In the genomic region with DNA sequence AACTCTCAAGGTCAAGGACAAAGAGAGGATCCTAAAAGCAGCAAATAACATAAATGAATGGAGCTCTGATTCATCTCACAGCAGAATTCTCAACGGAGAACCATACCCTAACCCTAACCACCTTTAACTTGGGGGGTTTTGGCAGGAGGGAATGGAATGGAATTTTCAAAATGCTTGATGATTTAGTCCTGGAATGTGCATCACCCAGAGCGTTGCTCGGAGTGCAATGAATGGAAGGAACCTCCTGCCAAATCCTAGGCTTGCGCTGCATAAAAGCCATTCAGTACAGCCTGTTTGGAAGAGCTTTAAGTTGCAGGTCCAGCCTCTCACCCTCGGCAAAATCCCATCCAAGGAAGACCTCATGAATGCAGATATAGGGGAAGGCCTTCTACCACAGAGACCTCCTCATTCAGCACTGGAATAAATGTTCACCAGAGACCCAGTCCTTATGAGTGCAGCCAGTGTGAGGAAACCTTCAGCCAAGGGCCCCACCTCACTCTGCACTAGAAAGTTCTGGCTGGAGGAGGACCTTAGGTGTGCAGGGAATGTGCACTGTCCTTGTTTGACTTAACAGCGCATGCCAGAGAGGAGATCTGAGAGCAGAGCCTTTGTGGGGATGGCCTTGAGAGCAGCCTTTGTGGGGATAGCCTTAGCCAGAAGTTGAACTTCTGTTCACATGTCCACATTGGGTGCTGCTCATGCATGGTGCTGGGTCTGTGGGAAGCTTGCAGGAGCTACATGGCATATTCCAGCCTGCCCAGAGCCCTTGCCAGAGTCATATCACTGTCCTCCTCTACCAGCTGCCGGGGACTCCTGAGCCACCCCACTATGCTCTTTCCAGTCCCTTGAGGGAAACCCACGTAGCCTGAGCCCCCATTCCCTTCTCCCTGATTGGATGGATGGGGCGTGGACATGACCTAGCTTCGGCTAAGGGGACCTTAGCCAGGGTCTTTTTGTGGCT, we compare ENCODE assay signal across 1 cellular context.
TF ChIP-seq lines count a peak whose summit lies in the region.

No MANE protein-coding gene starts in this region.

TF ChIP-seq in HepG2, 621 proteins besides CTCF, POLR2A, EP300 and RAD21 (continued from another document and continues in another):
- TF ChIP-seq, protein P1, sequence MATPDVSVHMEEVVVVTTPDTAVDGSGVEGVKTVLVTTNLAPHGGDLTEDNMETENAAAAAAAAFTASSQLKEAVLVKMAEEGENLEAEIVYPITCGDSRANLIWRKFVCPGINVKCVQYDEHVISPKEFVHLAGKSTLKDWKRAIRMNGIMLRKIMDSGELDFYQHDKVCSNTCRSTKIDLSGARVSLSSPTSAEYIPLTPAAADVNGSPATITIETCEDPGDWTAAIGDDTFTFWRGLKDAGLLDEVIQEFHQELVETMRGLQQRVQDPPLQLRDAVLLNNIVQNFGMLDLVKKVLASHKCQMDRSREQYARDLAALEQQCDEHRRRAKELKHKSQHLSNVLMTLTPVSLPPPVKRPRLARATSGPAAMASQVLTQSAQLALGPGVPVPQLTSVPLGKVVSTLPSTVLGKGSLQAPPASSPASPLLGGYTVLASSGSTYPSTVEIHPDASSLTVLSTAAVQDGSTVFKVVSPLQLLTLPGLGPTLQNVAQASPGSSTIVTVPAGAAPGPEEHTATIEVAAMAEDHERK (CRISPR knock-in tag; IDR thresholded peaks at IDR 0.05; ENCODE audit: low read depth) = 0 out of 2 replicates have a peak, but pooled peaks have one; percentile 39
- TF ChIP-seq TAF1 (CRISPR knock-in tag; IDR thresholded peaks at IDR 0.05) = peak; percentile 31; the same call in 1 of the 2 replicates
- TF ChIP-seq, protein P2, sequence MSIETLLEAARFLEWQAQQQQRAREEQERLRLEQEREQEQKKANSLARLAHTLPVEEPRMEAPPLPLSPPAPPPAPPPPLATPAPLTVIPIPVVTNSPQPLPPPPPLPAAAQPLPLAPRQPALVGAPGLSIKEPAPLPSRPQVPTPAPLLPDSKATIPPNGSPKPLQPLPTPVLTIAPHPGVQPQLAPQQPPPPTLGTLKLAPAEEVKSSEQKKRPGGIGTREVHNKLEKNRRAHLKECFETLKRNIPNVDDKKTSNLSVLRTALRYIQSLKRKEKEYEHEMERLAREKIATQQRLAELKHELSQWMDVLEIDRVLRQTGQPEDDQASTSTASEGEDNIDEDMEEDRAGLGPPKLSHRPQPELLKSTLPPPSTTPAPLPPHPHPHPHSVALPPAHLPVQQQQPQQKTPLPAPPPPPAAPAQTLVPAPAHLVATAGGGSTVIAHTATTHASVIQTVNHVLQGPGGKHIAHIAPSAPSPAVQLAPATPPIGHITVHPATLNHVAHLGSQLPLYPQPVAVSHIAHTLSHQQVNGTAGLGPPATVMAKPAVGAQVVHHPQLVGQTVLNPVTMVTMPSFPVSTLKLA (IDR thresholded peaks at IDR 0.05) = 0 out of 2 replicates have a peak, but pooled peaks have one; percentile 24
- TF ChIP-seq ZNF577 (CRISPR knock-in tag; IDR thresholded peaks at IDR 0.05; ENCODE audit: borderline replicate concordance, low read depth) = no peak
- no peak for TF ChIP-seq ZNF24 (IDR thresholded peaks at IDR 0.05)
- no peak for TF ChIP-seq PAX8 (CRISPR knock-in tag; IDR thresholded peaks at IDR 0.05; ENCODE audit: borderline replicate concordance)
- TF ChIP-seq SMAD9 (CRISPR knock-in tag; IDR thresholded peaks at IDR 0.05) = no peak
- TF ChIP-seq FOXP1 (IDR thresholded peaks at IDR 0.05) = no peak
- TF ChIP-seq FOXP1 (CRISPR knock-in tag; IDR thresholded peaks at IDR 0.05) = peak; percentile 44; the same call in 1 of the 2 replicates
- no peak for TF ChIP-seq ZNF296 (CRISPR knock-in tag; conservative IDR thresholded peaks at IDR 0.05)
- TF ChIP-seq, protein P3, sequence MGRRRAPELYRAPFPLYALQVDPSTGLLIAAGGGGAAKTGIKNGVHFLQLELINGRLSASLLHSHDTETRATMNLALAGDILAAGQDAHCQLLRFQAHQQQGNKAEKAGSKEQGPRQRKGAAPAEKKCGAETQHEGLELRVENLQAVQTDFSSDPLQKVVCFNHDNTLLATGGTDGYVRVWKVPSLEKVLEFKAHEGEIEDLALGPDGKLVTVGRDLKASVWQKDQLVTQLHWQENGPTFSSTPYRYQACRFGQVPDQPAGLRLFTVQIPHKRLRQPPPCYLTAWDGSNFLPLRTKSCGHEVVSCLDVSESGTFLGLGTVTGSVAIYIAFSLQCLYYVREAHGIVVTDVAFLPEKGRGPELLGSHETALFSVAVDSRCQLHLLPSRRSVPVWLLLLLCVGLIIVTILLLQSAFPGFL (CRISPR knock-in tag; IDR thresholded peaks at IDR 0.05) = no peak
- TF ChIP-seq REL (CRISPR knock-in tag; conservative IDR thresholded peaks at IDR 0.05) = no peak
- TF ChIP-seq MED1 (CRISPR knock-in tag; IDR thresholded peaks at IDR 0.05) = peak; percentile 81
- TF ChIP-seq STAG1 (CRISPR knock-in tag; IDR thresholded peaks at IDR 0.05) = no peak
- no peak for TF ChIP-seq NCOA5 (CRISPR knock-in tag; IDR thresholded peaks at IDR 0.05)
- TF ChIP-seq ZNF839 (CRISPR knock-in tag; IDR thresholded peaks at IDR 0.05; ENCODE audit: borderline replicate concordance) = 0 out of 2 replicates have a peak, but pooled peaks have one; percentile 17
- TF ChIP-seq ZNF124 (CRISPR knock-in tag; IDR thresholded peaks at IDR 0.05) = peak; percentile 41; the same call in 1 of the 2 replicates
- no peak for TF ChIP-seq SMARCC2 (IDR thresholded peaks at IDR 0.05)
- no peak for TF ChIP-seq SMAD3 (CRISPR knock-in tag; IDR thresholded peaks at IDR 0.05)
- no peak for TF ChIP-seq ZNF547 (CRISPR knock-in tag; IDR thresholded peaks at IDR 0.05)
- TF ChIP-seq SRSF1 (optimal IDR thresholded peaks at IDR 0.05; ENCODE audit: low read depth, low read length) = no peak
- no peak for TF ChIP-seq ZNF431 (CRISPR knock-in tag; IDR thresholded peaks at IDR 0.05; ENCODE audit: borderline replicate concordance, low read depth)
- TF ChIP-seq, protein P4, sequence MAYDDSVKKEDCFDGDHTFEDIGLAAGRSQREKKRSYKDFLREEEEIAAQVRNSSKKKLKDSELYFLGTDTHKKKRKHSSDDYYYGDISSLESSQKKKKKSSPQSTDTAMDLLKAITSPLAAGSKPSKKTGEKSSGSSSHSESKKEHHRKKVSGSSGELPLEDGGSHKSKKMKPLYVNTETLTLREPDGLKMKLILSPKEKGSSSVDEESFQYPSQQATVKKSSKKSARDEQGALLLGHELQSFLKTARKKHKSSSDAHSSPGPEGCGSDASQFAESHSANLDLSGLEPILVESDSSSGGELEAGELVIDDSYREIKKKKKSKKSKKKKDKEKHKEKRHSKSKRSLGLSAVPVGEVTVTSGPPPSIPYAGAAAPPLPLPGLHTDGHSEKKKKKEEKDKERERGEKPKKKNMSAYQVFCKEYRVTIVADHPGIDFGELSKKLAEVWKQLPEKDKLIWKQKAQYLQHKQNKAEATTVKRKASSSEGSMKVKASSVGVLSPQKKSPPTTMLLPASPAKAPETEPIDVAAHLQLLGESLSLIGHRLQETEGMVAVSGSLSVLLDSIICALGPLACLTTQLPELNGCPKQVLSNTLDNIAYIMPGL (CRISPR knock-in tag; IDR thresholded peaks at IDR 0.05; ENCODE audit: borderline replicate concordance in 1 of 2, low read depth in 1 of 2) = no peak
- no peak for TF ChIP-seq HNRNPH1 (optimal IDR thresholded peaks at IDR 0.05; ENCODE audit: low read depth, low read length)
- TF ChIP-seq ZNF292 (CRISPR knock-in tag; IDR thresholded peaks at IDR 0.05; ENCODE audit: borderline replicate concordance, low read depth) = peak; percentile 92; the same call in 1 of the 2 replicates
- no peak for TF ChIP-seq MTF1 (CRISPR knock-in tag; IDR thresholded peaks at IDR 0.05)
- TF ChIP-seq KLF15 (CRISPR knock-in tag; IDR thresholded peaks at IDR 0.05; ENCODE audit: borderline replicate concordance) = no peak
- TF ChIP-seq, protein P5, sequence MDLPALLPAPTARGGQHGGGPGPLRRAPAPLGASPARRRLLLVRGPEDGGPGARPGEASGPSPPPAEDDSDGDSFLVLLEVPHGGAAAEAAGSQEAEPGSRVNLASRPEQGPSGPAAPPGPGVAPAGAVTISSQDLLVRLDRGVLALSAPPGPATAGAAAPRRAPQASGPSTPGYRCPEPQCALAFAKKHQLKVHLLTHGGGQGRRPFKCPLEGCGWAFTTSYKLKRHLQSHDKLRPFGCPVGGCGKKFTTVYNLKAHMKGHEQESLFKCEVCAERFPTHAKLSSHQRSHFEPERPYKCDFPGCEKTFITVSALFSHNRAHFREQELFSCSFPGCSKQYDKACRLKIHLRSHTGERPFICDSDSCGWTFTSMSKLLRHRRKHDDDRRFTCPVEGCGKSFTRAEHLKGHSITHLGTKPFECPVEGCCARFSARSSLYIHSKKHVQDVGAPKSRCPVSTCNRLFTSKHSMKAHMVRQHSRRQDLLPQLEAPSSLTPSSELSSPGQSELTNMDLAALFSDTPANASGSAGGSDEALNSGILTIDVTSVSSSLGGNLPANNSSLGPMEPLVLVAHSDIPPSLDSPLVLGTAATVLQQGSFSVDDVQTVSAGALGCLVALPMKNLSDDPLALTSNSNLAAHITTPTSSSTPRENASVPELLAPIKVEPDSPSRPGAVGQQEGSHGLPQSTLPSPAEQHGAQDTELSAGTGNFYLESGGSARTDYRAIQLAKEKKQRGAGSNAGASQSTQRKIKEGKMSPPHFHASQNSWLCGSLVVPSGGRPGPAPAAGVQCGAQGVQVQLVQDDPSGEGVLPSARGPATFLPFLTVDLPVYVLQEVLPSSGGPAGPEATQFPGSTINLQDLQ (CRISPR knock-in tag; IDR thresholded peaks at IDR 0.05) = no peak
- TF ChIP-seq, protein P6, sequence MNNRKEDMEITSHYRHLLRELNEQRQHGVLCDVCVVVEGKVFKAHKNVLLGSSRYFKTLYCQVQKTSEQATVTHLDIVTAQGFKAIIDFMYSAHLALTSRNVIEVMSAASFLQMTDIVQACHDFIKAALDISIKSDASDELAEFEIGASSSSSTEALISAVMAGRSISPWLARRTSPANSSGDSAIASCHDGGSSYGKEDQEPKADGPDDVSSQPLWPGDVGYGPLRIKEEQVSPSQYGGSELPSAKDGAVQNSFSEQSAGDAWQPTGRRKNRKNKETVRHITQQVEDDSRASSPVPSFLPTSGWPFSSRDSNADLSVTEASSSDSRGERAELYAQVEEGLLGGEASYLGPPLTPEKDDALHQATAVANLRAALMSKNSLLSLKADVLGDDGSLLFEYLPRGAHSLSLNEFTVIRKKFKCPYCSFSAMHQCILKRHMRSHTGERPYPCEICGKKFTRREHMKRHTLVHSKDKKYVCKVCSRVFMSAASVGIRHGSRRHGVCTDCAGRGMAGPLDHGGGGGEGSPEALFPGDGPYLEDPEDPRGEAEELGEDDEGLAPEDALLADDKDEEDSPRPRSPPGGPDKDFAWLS (CRISPR knock-in tag; IDR thresholded peaks at IDR 0.05; ENCODE audit: borderline replicate concordance) = 0 out of 2 replicates have a peak, but pooled peaks have one; percentile 65
- TF ChIP-seq MXI1 (IDR thresholded peaks at IDR 0.05; ENCODE audit: borderline replicate concordance, low read depth, low read length) = no peak
- no peak for TF ChIP-seq ZNF570 (CRISPR knock-in tag; IDR thresholded peaks at IDR 0.05; ENCODE audit: borderline replicate concordance)
- no peak for TF ChIP-seq ZSCAN30 (CRISPR knock-in tag; IDR thresholded peaks at IDR 0.05)
- peak; percentile 25; the same call in 1 of the 2 replicates for TF ChIP-seq MIER2 (CRISPR knock-in tag; IDR thresholded peaks at IDR 0.05)
- TF ChIP-seq PLRG1 (conservative IDR thresholded peaks at IDR 0.05) = no peak
- no peak for TF ChIP-seq KLF9 (CRISPR knock-in tag; IDR thresholded peaks at IDR 0.05; ENCODE audit: low read depth)
- no peak for TF ChIP-seq NR1H2 (CRISPR knock-in tag; IDR thresholded peaks at IDR 0.05; ENCODE audit: borderline replicate concordance, low read depth)
- no peak for TF ChIP-seq ZNF660 (CRISPR knock-in tag; IDR thresholded peaks at IDR 0.05; ENCODE audit: borderline replicate concordance, low read depth)
- TF ChIP-seq, protein P7, sequence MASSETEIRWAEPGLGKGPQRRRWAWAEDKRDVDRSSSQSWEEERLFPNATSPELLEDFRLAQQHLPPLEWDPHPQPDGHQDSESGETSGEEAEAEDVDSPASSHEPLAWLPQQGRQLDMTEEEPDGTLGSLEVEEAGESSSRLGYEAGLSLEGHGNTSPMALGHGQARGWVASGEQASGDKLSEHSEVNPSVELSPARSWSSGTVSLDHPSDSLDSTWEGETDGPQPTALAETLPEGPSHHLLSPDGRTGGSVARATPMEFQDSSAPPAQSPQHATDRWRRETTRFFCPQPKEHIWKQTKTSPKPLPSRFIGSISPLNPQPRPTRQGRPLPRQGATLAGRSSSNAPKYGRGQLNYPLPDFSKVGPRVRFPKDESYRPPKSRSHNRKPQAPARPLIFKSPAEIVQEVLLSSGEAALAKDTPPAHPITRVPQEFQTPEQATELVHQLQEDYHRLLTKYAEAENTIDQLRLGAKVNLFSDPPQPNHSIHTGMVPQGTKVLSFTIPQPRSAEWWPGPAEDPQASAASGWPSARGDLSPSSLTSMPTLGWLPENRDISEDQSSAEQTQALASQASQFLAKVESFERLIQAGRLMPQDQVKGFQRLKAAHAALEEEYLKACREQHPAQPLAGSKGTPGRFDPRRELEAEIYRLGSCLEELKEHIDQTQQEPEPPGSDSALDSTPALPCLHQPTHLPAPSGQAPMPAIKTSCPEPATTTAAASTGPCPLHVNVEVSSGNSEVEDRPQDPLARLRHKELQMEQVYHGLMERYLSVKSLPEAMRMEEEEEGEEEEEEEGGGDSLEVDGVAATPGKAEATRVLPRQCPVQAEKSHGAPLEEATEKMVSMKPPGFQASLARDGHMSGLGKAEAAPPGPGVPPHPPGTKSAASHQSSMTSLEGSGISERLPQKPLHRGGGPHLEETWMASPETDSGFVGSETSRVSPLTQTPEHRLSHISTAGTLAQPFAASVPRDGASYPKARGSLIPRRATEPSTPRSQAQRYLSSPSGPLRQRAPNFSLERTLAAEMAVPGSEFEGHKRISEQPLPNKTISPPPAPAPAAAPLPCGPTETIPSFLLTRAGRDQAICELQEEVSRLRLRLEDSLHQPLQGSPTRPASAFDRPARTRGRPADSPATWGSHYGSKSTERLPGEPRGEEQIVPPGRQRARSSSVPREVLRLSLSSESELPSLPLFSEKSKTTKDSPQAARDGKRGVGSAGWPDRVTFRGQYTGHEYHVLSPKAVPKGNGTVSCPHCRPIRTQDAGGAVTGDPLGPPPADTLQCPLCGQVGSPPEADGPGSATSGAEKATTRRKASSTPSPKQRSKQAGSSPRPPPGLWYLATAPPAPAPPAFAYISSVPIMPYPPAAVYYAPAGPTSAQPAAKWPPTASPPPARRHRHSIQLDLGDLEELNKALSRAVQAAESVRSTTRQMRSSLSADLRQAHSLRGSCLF (CRISPR knock-in tag; IDR thresholded peaks at IDR 0.05; ENCODE audit: borderline replicate concordance) = no peak
- no peak for TF ChIP-seq ATM (IDR thresholded peaks at IDR 0.05; ENCODE audit: borderline replicate concordance)
- TF ChIP-seq MBNL3 (CRISPR knock-in tag; conservative IDR thresholded peaks at IDR 0.05) = no peak
- TF ChIP-seq, protein P8, sequence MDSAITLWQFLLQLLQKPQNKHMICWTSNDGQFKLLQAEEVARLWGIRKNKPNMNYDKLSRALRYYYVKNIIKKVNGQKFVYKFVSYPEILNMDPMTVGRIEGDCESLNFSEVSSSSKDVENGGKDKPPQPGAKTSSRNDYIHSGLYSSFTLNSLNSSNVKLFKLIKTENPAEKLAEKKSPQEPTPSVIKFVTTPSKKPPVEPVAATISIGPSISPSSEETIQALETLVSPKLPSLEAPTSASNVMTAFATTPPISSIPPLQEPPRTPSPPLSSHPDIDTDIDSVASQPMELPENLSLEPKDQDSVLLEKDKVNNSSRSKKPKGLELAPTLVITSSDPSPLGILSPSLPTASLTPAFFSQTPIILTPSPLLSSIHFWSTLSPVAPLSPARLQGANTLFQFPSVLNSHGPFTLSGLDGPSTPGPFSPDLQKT (CRISPR knock-in tag; IDR thresholded peaks at IDR 0.05; ENCODE audit: borderline replicate concordance) = no peak
- TF ChIP-seq ZMYM3 (CRISPR knock-in tag; IDR thresholded peaks at IDR 0.05) = peak; percentile 77
- no peak for TF ChIP-seq RFX5 (IDR thresholded peaks at IDR 0.05; ENCODE audit: low read depth, low read length)
- TF ChIP-seq ZKSCAN5 (CRISPR knock-in tag; IDR thresholded peaks at IDR 0.05) = peak; percentile 58; the same call in 1 of the 2 replicates
- no peak for TF ChIP-seq ZSCAN29 (CRISPR knock-in tag; conservative IDR thresholded peaks at IDR 0.05)
